22 cellular contexts compared by ENCODE assay signal in genomic region chr2:54406031-54406430, GRCh38.
"Had no signal": no experiment of that assay in that cellular context is flagged by ENCODE, and none has a peak within 500 bp of the region (broad histone marks: within the 10 kb centered on the region; RNA-seq: fewer than 3 reads in every experiment).

No MANE protein-coding gene starts in this region.

- H3K27ac ChIP-seq: RWPE1, SJCRH30 had no signal

- H3K36me3 ChIP-seq: MG63, SJCRH30 had no signal

- H3K4me3 ChIP-seq: MG63, SJCRH30 had no signal

- H3K9me3 ChIP-seq: MG63, SJCRH30 had no signal

- H3K27me3 ChIP-seq: MG63, SJCRH30 had no signal

- DNase-seq: Karpas-422, KG1, MG63, NCI-H1092, NCI-H1105 treated with DMSO at 0.1 percent for 48 hours, NCI-H1417 treated with DMSO at 0.1 percent for 48 hours, NCI-H146, NCI-H1694 treated with DMSO at 0.1 percent for 48 hours, NCI-H1930, NCI-H2081, NCI-H2107, NCI-H2227 treated with DMSO at 0.1 percent for 48 hours, NCI-H446, NCI-H510A, NCI-H524 treated with DMSO at 0.1 percent for 48 hours, NCI-H69, NCI-H774, SHP77 treated with DMSO at 0.1 percent for 48 hours, SJCRH30 had no signal

- ATAC-seq: Panc1, SK-N-SH treated with all-trans-retinoic acid at 6 μM for 48 hours had no signal
